ENCODE assay signal across 21 cellular contexts in genomic region chrX:70482300-70482699, GRCh38. TPM values are rescaled to one million over a fixed set of nuclear protein-coding genes. Genes with fewer than 3 reads are reported as not detected.
A peak's percentile ranks its signal among the peaks of the same experiment; 100 is the strongest.
DNase-seq lines count a peak whose midpoint lies in the region; ATAC-seq, FAIRE-seq and TF ChIP-seq lines count a peak whose summit lies in the region.
"Had no signal": no experiment of that assay in that cellular context is flagged by ENCODE, and none has a peak within 500 bp of the region (broad histone marks: within the 10 kb centered on the region; RNA-seq: fewer than 3 reads in every experiment).

No MANE protein-coding gene starts in this region.

- H3K9me3 ChIP-seq in cardiac muscle cell (ENCODE audit: low read depth) (no peaks in the 10 kb centered on the region), astrocyte (ENCODE audit: insufficient read depth, low read depth, low read length) (no peaks in the 10 kb centered on the region), mucosa of rectum (ENCODE audit: control insufficient read depth in 2 of 2, low read length in 2 of 2) (no peaks in the 10 kb centered on the region), stomach (no peaks in the 10 kb centered on the region)
- H3K9me3 ChIP-seq in CD4-positive, alpha-beta T cell (ENCODE audit: control insufficient read depth, low read length), result no peaks in the 10 kb centered on the region
- H3K9me3 ChIP-seq: HAP-1 had no signal

- no peak overlapping the region for H3K4me2 ChIP-seq in astrocyte (ENCODE audit: low read length)
- H3K4me2 ChIP-seq: KMS-11 had no signal

- H3K36me3 ChIP-seq in cardiac muscle cell (no peaks in the 10 kb centered on the region), astrocyte (ENCODE audit: insufficient read depth, low read length) (peaks cover 4% of the 10 kb centered on the region), mucosa of rectum (ENCODE audit: control insufficient read depth in 2 of 2, insufficient read depth in 2 of 2, low read length in 2 of 2) (peaks cover 2 to 6% of the 10 kb centered on the region in 2 donors), stomach (peaks cover 0 to 3% (median 0%) of the 10 kb centered on the region in 4 donors)

- H3K9ac ChIP-seq in astrocyte (ENCODE audit: low read length), result no peak overlapping the region
- H3K9ac ChIP-seq in mucosa of rectum (ENCODE audit: low read depth in 1 of 2, low read length in 2 of 2), result no peak overlapping the region
- H3K9ac ChIP-seq: KMS-11 had no signal

- TF ChIP-seq EP300 in stomach (IDR thresholded peaks at IDR 0.05), result no peak

- no peak for DNase-seq in cardiac muscle cell (ENCODE audit: low read depth in 1 of 2, low spot score in 1 of 2)
- DNase-seq in left cardiac atrium, result no peak
- no peak for DNase-seq in astrocyte (ENCODE audit: low read depth)
- DNase-seq in stomach, result no peak
- DNase-seq in HUDEP-2 (lab: John Stamatoyannopoulos, UW; ENCODE audit: unreplicated experiment in 76 of 76), result no peak
- DNase-seq in CD4-positive, alpha-beta T cell, result no peak
- DNase-seq: AML-193, DMS 273 treated with DMSO at 0.1 percent for 48 hours, NCI-H1417, NCI-H187, NCI-H2107, NCI-H510A, NCI-H774, OCI-M1, SHP77 had no signal

- intact Hi-C loops in left cardiac atrium (cut with DNase I), result no loop called here
- intact Hi-C loops in stomach (cut with DNase I; ENCODE audit: low total_unique reads), result no loop called here
- intact Hi-C loops in CD4-positive, alpha-beta T cell (cut with DNase I, micrococcal nuclease), result no loop called here

- H3K27me3 Mint-ChIP-seq in astrocyte (ENCODE audit: low read depth, unreplicated experiment), result no peaks in the 10 kb centered on the region
- H3K27me3 Mint-ChIP-seq in CD4-positive, alpha-beta T cell, result no peaks in the 10 kb centered on the region

- FAIRE-seq in astrocyte (lab: Jason Lieb, UNC), result no peak
- FAIRE-seq: G401.6, GM12878 had no signal

- H3K27me3 ChIP-seq in cardiac muscle cell (no peaks in the 10 kb centered on the region), astrocyte (ENCODE audit: insufficient read depth, low read length) (no peaks in the 10 kb centered on the region), mucosa of rectum (ENCODE audit: control insufficient read depth in 2 of 2, insufficient read depth in 2 of 2, low read length in 2 of 2) (peaks cover 0 to 4% of the 10 kb centered on the region in 2 donors), stomach (no peaks in the 10 kb centered on the region)
- H3K27me3 ChIP-seq in CD4-positive, alpha-beta T cell (ENCODE audit: control insufficient read depth, insufficient read depth, low read length), result no peaks in the 10 kb centered on the region

- no peaks in the 10 kb centered on the region for H3K79me2 ChIP-seq in astrocyte (ENCODE audit: insufficient read depth, low read length)

- H3K4me1 ChIP-seq in cardiac muscle cell (ENCODE audit: low read depth), result peaks cover 35% of the 10 kb centered on the region
- H3K4me1 ChIP-seq in astrocyte (ENCODE audit: insufficient read depth, low read length), result peaks cover 39% of the 10 kb centered on the region
- peaks cover 27 to 43% of the 10 kb centered on the region in 2 donors for H3K4me1 ChIP-seq in mucosa of rectum (ENCODE audit: control insufficient read depth in 2 of 2, insufficient read depth in 2 of 2, low read length in 2 of 2)
- H3K4me1 ChIP-seq in stomach, result peaks cover 16 to 57% (median 34%) of the 10 kb centered on the region in 4 donors

- POLR2A ChIA-PET in CD4-positive, alpha-beta T cell (lab: Charles Lee), result no interaction called here

- H4K20me1 ChIP-seq in astrocyte (ENCODE audit: insufficient read depth, low read length), result no peaks in the 10 kb centered on the region

- CTCF ChIA-PET in CD4-positive, alpha-beta T cell (lab: Charles Lee), result interaction anchor here (0.7 kb wide), 1 partner anchor 9 kb away, joined by 3 read pairs; no protein-coding TSS in a partner anchor

- ATAC-seq in left cardiac atrium, result no peak
- no peak for ATAC-seq in CD4-positive, alpha-beta T cell (ENCODE audit: poor library complexity)
- no peak for ATAC-seq in HG03280 (IDR thresholded peaks at IDR 0.05; ENCODE audit: unreplicated experiment)
- ATAC-seq: GM12878 had no signal

- peaks cover 39% of the 10 kb centered on the region for H3K4me1 Mint-ChIP-seq in astrocyte (ENCODE audit: low read depth, unreplicated experiment)
- H3K4me1 Mint-ChIP-seq in CD4-positive, alpha-beta T cell (ENCODE audit: low read depth), result no peaks in the 10 kb centered on the region

- peak overlapping the region; percentile 66 for H3K27ac Mint-ChIP-seq in astrocyte (ENCODE audit: unreplicated experiment)
- no peak overlapping the region for H3K27ac Mint-ChIP-seq in CD4-positive, alpha-beta T cell

- H3K27ac ChIP-seq in cardiac muscle cell, result peak overlapping the region; percentile 86
- H3K27ac ChIP-seq in astrocyte (ENCODE audit: low read depth, low read length), result no peak overlapping the region
- H3K27ac ChIP-seq in mucosa of rectum (ENCODE audit: low read depth in 2 of 2, low read length in 2 of 2), result peak overlapping the region; percentile 86 to 87
- peak overlapping the region in 3 of 5 donors; percentile 75 to 85 (median 85) for H3K27ac ChIP-seq in stomach
- H3K27ac ChIP-seq in CD4-positive, alpha-beta T cell (ENCODE audit: low read depth, low read length), result no peak overlapping the region
- H3K27ac ChIP-seq: KMS-11 had no signal

- H2AFZ ChIP-seq in astrocyte (ENCODE audit: low read depth, low read length), result no peak overlapping the region

- no peak for TF ChIP-seq CTCF in cardiac muscle cell (IDR thresholded peaks at IDR 0.05; ENCODE audit: low read depth, low read length)
- no peak for TF ChIP-seq CTCF in astrocyte (IDR thresholded peaks at IDR 0.05; ENCODE audit: insufficient read depth, low read depth, low read length)
- no peak for TF ChIP-seq CTCF in stomach (IDR thresholded peaks at IDR 0.05)
- TF ChIP-seq CTCF in CD4-positive, alpha-beta T cell (IDR thresholded peaks at IDR 0.05), result no peak

- no peak overlapping the region for H3K4me3 ChIP-seq in cardiac muscle cell
- no peak overlapping the region for H3K4me3 ChIP-seq in astrocyte (ENCODE audit: insufficient read depth, low read depth, low read length)
- no peak overlapping the region for H3K4me3 ChIP-seq in mucosa of rectum (ENCODE audit: low read length in 2 of 2)
- no peak overlapping the region for H3K4me3 ChIP-seq in stomach
- H3K4me3 ChIP-seq: GM12878, HAP-1 had no signal

- no peaks in the 10 kb centered on the region for H3K9me3 Mint-ChIP-seq in astrocyte (ENCODE audit: unreplicated experiment)
- no peaks in the 10 kb centered on the region for H3K9me3 Mint-ChIP-seq in CD4-positive, alpha-beta T cell

- TF ChIP-seq POLR2A in stomach (IDR thresholded peaks at IDR 0.05), result no peak

- H3K36me3 Mint-ChIP-seq in astrocyte (ENCODE audit: low read depth, unreplicated experiment), result no peaks in the 10 kb centered on the region
- peaks cover 17% of the 10 kb centered on the region for H3K36me3 Mint-ChIP-seq in CD4-positive, alpha-beta T cell (ENCODE audit: low read depth)

- H3K4me3 Mint-ChIP-seq in astrocyte (ENCODE audit: unreplicated experiment), result no peak overlapping the region
- no peak overlapping the region for H3K4me3 Mint-ChIP-seq in CD4-positive, alpha-beta T cell

- 90 to 94% (median 94%) methylated on average over 2 of the region's 2 CpGs; no CpG with 5 or more reads in 2 of the 5 donors for WGBS in stomach, 5 donors

RNA-seq across cellular contexts. Expression of gene DLG3, which starts 37.7 kb away (rescaled TPM):
- total RNA-seq in cardiac muscle cell (34.1 and 50.1 TPM in 2 replicates), left cardiac atrium (10 to 100 TPM; 14.8 to 15.0 TPM), astrocyte (14.5 and 15.2 TPM in 2 replicates), stomach (10 to 100 TPM; 11.7 to 44.8 (median 24.3) TPM)
- polyA plus RNA-seq in cardiac muscle cell (27.1 and 28.8 TPM in 2 replicates), stomach (10 to 100 TPM; 15.9 to 25.1 (median 17.7) TPM)
- 1 to 10 TPM; 6.6 to 9.0 TPM for total RNA-seq in CD4-positive, alpha-beta T cell

RNA-seq across cellular contexts. Expression of gene GDPD2, which starts 59.2 kb away (rescaled TPM):
- total RNA-seq in cardiac muscle cell (not detected in 2 replicates), left cardiac atrium (not detected), astrocyte (not detected in 2 replicates), stomach (10 to 100 TPM in 1 of 5 donors, 1 to 10 TPM in 1, not detected in 3; 1.3 to 18.2 TPM)
- polyA plus RNA-seq in cardiac muscle cell (not detected in 2 replicates), stomach (under 1 TPM in 1 of 3 donors, not detected in 2; 0.18 TPM)
- total RNA-seq in CD4-positive, alpha-beta T cell, result not detected

Comparison
In these comparisons a context has a peak if more than half of its experiments do, and no peak if none do; other contexts are left out.
1. H3K27ac ChIP-seq: peak in cardiac muscle cell (single experiment), mucosa of rectum (2 of 2) and stomach (3 of 5); none in astrocyte (single experiment) and CD4-positive, alpha-beta T cell (single experiment).